Comparison of ENCODE assay signal across 12 cellular contexts in the genomic region with DNA sequence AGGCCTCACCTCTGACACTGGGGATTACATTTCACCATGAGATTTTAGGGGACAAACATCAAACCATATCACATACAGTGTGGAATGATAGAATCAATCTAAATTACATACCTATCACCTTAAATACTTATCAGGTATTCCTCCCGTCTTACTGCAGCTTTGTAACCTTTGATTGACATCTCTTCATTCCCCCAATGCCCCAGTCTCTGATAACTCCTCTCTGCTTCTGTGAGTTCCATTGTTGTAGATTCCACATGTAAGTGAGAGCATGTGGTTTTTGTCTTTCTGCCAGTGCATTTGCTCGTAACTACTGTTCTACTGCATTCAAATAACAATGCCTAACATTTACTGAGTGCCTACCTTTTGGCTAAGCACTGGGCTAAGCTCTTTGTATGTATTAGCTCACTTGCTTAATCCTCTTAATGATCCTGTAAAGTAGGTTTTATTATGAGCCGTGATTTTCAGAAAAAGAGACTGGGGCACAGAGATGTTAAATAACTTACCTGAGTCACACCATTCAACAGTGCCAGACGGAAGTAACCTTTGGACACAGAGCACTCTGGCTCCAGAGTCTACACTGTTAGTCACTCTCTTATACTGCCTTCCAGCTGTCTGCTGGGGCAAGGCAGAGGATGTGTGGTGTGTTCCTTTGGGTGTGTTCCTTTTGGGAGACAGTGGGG.
DNase-seq lines count a peak whose midpoint lies in the region; ATAC-seq and TF ChIP-seq lines count a peak whose summit lies in the region.
"Had no signal": no experiment of that assay in that cellular context is flagged by ENCODE, and none has a peak within 500 bp of the region (broad histone marks: within the 10 kb centered on the region; RNA-seq: fewer than 3 reads in every experiment).

No MANE protein-coding gene starts in this region.

- H3K4me3 Mint-ChIP-seq in stimulated activated memory B cell treated with anti-CD40 and anti-IgM and Interleukin-4, amounts not matched to agents 10 μg/mL and 1 μg/mL and 100 μg/mL, for 72 hours, result no peak overlapping the region

- no peaks in the 10 kb centered on the region for H3K27me3 Mint-ChIP-seq in stimulated activated memory B cell treated with anti-CD40 and anti-IgM and Interleukin-4, amounts not matched to agents 10 μg/mL and 1 μg/mL and 100 μg/mL, for 72 hours

- no peak for TF ChIP-seq CTCF in AG10803 (conservative IDR thresholded peaks at IDR 0.05; ENCODE audit: low read length)
- TF ChIP-seq CTCF in cardiac fibroblast (IDR thresholded peaks at IDR 0.05; ENCODE audit: low read depth, low read length), result no peak
- TF ChIP-seq CTCF in left lung (IDR thresholded peaks at IDR 0.05), result no peak

- H3K4me1 ChIP-seq in left lung, result no peaks in the 10 kb centered on the region

- H3K27ac Mint-ChIP-seq in stimulated activated memory B cell treated with anti-CD40 and anti-IgM and Interleukin-4, amounts not matched to agents 10 μg/mL and 1 μg/mL and 100 μg/mL, for 72 hours, result no peak overlapping the region

- H3K27me3 ChIP-seq in left lung, result peaks cover 0 to 5% of the 10 kb centered on the region in 2 donors

- DNase-seq in AG10803 (ENCODE audit: low read depth) (peak; percentile 36), cardiac fibroblast (ENCODE audit: low read depth in 2 of 2) (peak; percentile 41 to 67), left lung (no peak), medulla oblongata (ENCODE audit: extremely low spot score) (no peak), MV-4-11 (lab: John Stamatoyannopoulos, UW) (no peak)
- DNase-seq in activated CD4-positive, alpha-beta T cell treated with anti-CD3 and anti-CD28 coated beads, Interleukin-2, amount 50 U/mL, for 1 hour, result no peak
- DNase-seq: NCI-H187 treated with DMSO at 0.1 percent for 48 hours; stimulated activated CD4-positive, alpha-beta T cell treated with anti-CD3 and anti-CD28 coated beads, Interleukin-2, amount 100 ng/mL, for 48 hours; WERI-Rb-1 had no signal

- intact Hi-C loops in left lung (cut with DNase I), result no loop called here

- no peaks in the 10 kb centered on the region for H3K4me1 Mint-ChIP-seq in stimulated activated memory B cell treated with anti-CD40 and anti-IgM and Interleukin-4, amounts not matched to agents 10 μg/mL and 1 μg/mL and 100 μg/mL, for 72 hours

- no peak overlapping the region for H3K27ac ChIP-seq in left lung
- H3K27ac ChIP-seq: HL-60, WERI-Rb-1 had no signal

- H3K9me3 ChIP-seq in left lung, result no peaks in the 10 kb centered on the region

- no peak for TF ChIP-seq EP300 in Ishikawa (IDR thresholded peaks at IDR 0.05; ENCODE audit: borderline replicate concordance)

- no peaks in the 10 kb centered on the region for H3K9me3 Mint-ChIP-seq in stimulated activated memory B cell treated with anti-CD40 and anti-IgM and Interleukin-4, amounts not matched to agents 10 μg/mL and 1 μg/mL and 100 μg/mL, for 72 hours

- H3K36me3 ChIP-seq in left lung, result no peaks in the 10 kb centered on the region
- H3K36me3 ChIP-seq: WERI-Rb-1 had no signal

- no peak overlapping the region for H3K4me3 ChIP-seq in AG10803 (ENCODE audit: low read length)
- H3K4me3 ChIP-seq in cardiac fibroblast (replicated peaks in 1 of 2; ENCODE audit: low read depth in 2 of 2, low read length in 2 of 2), result no peak overlapping the region
- H3K4me3 ChIP-seq in left lung, result no peak overlapping the region

- no peak for TF ChIP-seq RAD21 in Ishikawa (IDR thresholded peaks at IDR 0.05; ENCODE audit: low read depth)

- peak; percentile 77 for ATAC-seq in left lung
- no peak for ATAC-seq in stimulated activated memory B cell treated with anti-CD40 and anti-IgM and Interleukin-4, amounts not matched to agents 10 μg/mL and 1 μg/mL and 100 μg/mL, for 72 hours

- H3K36me3 Mint-ChIP-seq in stimulated activated memory B cell treated with anti-CD40 and anti-IgM and Interleukin-4, amounts not matched to agents 10 μg/mL and 1 μg/mL and 100 μg/mL, for 72 hours, result no peaks in the 10 kb centered on the region

TF ChIP-seq in Ishikawa, 13 proteins besides CTCF, POLR2A, EP300 and RAD21:
- TF ChIP-seq NFIC (IDR thresholded peaks at IDR 0.05) (peak; percentile 47), REST (IDR thresholded peaks at IDR 0.05; ENCODE audit: low read depth) (no peak)

Comparison
In these comparisons a context has a peak if more than half of its experiments do, and no peak if none do; other contexts are left out.
1. DNase-seq: peak in AG10803 (single experiment) and cardiac fibroblast (2 of 2); none in left lung (0 of 2), activated CD4-positive, alpha-beta T cell treated with anti-CD3 and anti-CD28 coated beads, Interleukin-2, amount 50 U/mL, for 1 hour (single experiment), medulla oblongata (single experiment) and MV-4-11 (single experiment).